In genomic region chr1:110963666-110964399, GRCh38 we compare ENCODE assay signal across 1 cellular context.
A peak's percentile ranks its signal among the peaks of the same experiment; 100 is the strongest.
TF ChIP-seq lines count a peak whose summit lies in the region.

Gene LRIF1, minus strand, starts transcription at chr1:110963922. Its CDS starts 234 bp downstream, at chr1:110963688.

TF ChIP-seq in HEK293, 187 proteins besides CTCF, POLR2A, EP300 and RAD21 (continued from another document and continues in another):
- TF ChIP-seq, protein P1, sequence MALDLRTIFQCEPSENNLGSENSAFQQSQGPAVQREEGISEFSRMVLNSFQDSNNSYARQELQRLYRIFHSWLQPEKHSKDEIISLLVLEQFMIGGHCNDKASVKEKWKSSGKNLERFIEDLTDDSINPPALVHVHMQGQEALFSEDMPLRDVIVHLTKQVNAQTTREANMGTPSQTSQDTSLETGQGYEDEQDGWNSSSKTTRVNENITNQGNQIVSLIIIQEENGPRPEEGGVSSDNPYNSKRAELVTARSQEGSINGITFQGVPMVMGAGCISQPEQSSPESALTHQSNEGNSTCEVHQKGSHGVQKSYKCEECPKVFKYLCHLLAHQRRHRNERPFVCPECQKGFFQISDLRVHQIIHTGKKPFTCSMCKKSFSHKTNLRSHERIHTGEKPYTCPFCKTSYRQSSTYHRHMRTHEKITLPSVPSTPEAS (tag by site-specific recombination; IDR thresholded peaks at IDR 0.05): no peak
- TF ChIP-seq PATZ1 (tag by site-specific recombination; IDR thresholded peaks at IDR 0.05) (peak; percentile 45; the same call in 1 of the 2 replicates), ZNF670 (tag by site-specific recombination; IDR thresholded peaks at IDR 0.05; ENCODE audit: low read depth) (no peak), ZNF169 (tag by site-specific recombination; IDR thresholded peaks at IDR 0.05) (no peak), ZNF248 (tag by site-specific recombination; IDR thresholded peaks at IDR 0.05) (no peak), ZNF335 (tag by site-specific recombination; conservative IDR thresholded peaks at IDR 0.05) (peak; percentile 21; the same call in 1 of the 2 replicates), ZNF157 (tag by site-specific recombination; IDR thresholded peaks at IDR 0.05) (no peak), ZNF114 (tag by site-specific recombination; IDR thresholded peaks at IDR 0.05) (no peak), ZNF76 (tag by site-specific recombination; IDR thresholded peaks at IDR 0.05; ENCODE audit: borderline replicate concordance, low read depth) (peak; percentile 62; the same call in 1 of the 2 replicates), SP7 (tag by site-specific recombination; IDR thresholded peaks at IDR 0.05) (peak; percentile 49), ZNF677 (tag by site-specific recombination; IDR thresholded peaks at IDR 0.05) (no peak), TRIM28 (IDR thresholded peaks at IDR 0.05; ENCODE audit: borderline replicate concordance, low read length) (peak; percentile 34; the same call in 1 of the 2 replicates), PRDM1 (tag by site-specific recombination; IDR thresholded peaks at IDR 0.05) (no peak), ZNF2 (tag by site-specific recombination; IDR thresholded peaks at IDR 0.05) (peak; percentile 73), ZNF473 (tag by site-specific recombination; IDR thresholded peaks at IDR 0.05) (no peak), ZNF645 (tag by site-specific recombination; IDR thresholded peaks at IDR 0.05) (no peak), ZNF768 (tag by site-specific recombination; IDR thresholded peaks at IDR 0.05) (no peak), ZNF341 (tag by site-specific recombination; IDR thresholded peaks at IDR 0.05; ENCODE audit: low read depth) (no peak), SP3 (tag by site-specific recombination; IDR thresholded peaks at IDR 0.05) (peak; percentile 97), OVOL3 (tag by site-specific recombination; IDR thresholded peaks at IDR 0.05) (no peak), ZNF623 (tag by site-specific recombination; IDR thresholded peaks at IDR 0.05) (no peak), ZFP3 (tag by site-specific recombination; IDR thresholded peaks at IDR 0.05; ENCODE audit: low read depth) (no peak), HOXA7 (CRISPR knock-in tag; IDR thresholded peaks at IDR 0.05; ENCODE audit: borderline replicate concordance) (no peak), ZFP41 (tag by site-specific recombination; IDR thresholded peaks at IDR 0.05; ENCODE audit: borderline replicate concordance) (no peak), ZNF701 (tag by site-specific recombination; IDR thresholded peaks at IDR 0.05) (no peak), ZNF776 (tag by site-specific recombination; IDR thresholded peaks at IDR 0.05; ENCODE audit: borderline replicate concordance) (no peak), PRDM2 (tag by site-specific recombination; IDR thresholded peaks at IDR 0.05; ENCODE audit: borderline replicate concordance) (no peak), WT1 (tag by site-specific recombination; IDR thresholded peaks at IDR 0.05) (no peak), ZNF37A (tag by site-specific recombination; IDR thresholded peaks at IDR 0.05) (no peak), ZNF423 (tag by site-specific recombination; IDR thresholded peaks at IDR 0.05) (no peak), ZNF18 (tag by site-specific recombination; IDR thresholded peaks at IDR 0.05) (no peak), ZNF433 (tag by site-specific recombination; IDR thresholded peaks at IDR 0.05; ENCODE audit: low read depth) (no peak), ZNF629 (tag by site-specific recombination; IDR thresholded peaks at IDR 0.05) (peak; percentile 99), ZSCAN16 (tag by site-specific recombination; IDR thresholded peaks at IDR 0.05) (no peak), ZNF354C (tag by site-specific recombination; IDR thresholded peaks at IDR 0.05; ENCODE audit: borderline replicate concordance, low read depth) (no peak), ZNF830 (tag by site-specific recombination; IDR thresholded peaks at IDR 0.05; ENCODE audit: low read depth) (no peak), IKZF3 (tag by site-specific recombination; IDR thresholded peaks at IDR 0.05) (no peak), HOXC10 (CRISPR knock-in tag; IDR thresholded peaks at IDR 0.05) (no peak), ZNF266 (tag by site-specific recombination; IDR thresholded peaks at IDR 0.05; ENCODE audit: low read depth) (no peak)
- TF ChIP-seq, protein P2, sequence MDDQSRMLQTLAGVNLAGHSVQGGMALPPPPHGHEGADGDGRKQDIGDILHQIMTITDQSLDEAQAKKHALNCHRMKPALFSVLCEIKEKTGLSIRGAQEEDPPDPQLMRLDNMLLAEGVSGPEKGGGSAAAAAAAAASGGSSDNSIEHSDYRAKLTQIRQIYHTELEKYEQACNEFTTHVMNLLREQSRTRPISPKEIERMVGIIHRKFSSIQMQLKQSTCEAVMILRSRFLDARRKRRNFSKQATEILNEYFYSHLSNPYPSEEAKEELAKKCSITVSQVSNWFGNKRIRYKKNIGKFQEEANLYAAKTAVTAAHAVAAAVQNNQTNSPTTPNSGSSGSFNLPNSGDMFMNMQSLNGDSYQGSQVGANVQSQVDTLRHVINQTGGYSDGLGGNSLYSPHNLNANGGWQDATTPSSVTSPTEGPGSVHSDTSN (CRISPR knock-in tag; IDR thresholded peaks at IDR 0.05): no peak
- TF ChIP-seq, protein P3, sequence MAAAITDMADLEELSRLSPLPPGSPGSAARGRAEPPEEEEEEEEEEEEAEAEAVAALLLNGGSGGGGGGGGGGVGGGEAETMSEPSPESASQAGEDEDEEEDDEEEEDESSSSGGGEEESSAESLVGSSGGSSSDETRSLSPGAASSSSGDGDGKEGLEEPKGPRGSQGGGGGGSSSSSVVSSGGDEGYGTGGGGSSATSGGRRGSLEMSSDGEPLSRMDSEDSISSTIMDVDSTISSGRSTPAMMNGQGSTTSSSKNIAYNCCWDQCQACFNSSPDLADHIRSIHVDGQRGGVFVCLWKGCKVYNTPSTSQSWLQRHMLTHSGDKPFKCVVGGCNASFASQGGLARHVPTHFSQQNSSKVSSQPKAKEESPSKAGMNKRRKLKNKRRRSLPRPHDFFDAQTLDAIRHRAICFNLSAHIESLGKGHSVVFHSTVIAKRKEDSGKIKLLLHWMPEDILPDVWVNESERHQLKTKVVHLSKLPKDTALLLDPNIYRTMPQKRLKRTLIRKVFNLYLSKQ (tag by site-specific recombination; IDR thresholded peaks at IDR 0.05; ENCODE audit: borderline replicate concordance): no peak
- TF ChIP-seq, protein P4, sequence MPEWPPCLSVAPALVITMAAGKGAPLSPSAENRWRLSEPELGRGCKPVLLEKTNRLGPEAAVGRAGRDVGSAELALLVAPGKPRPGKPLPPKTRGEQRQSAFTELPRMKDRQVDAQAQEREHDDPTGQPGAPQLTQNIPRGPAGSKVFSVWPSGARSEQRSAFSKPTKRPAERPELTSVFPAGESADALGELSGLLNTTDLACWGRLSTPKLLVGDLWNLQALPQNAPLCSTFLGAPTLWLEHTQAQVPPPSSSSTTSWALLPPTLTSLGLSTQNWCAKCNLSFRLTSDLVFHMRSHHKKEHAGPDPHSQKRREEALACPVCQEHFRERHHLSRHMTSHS (tag by site-specific recombination; IDR thresholded peaks at IDR 0.05): no peak
- TF ChIP-seq, protein P5, sequence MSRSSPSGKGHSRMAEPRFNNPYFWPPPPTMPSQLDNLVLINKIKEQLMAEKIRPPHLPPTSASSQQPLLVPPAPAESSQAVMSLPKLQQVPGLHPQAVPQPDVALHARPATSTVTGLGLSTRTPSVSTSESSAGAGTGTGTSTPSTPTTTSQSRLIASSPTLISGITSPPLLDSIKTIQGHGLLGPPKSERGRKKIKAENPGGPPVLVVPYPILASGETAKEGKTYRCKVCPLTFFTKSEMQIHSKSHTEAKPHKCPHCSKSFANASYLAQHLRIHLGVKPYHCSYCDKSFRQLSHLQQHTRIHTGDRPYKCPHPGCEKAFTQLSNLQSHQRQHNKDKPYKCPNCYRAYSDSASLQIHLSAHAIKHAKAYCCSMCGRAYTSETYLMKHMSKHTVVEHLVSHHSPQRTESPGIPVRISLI (tag by site-specific recombination; IDR thresholded peaks at IDR 0.05): 0 out of 2 replicates have a peak, but pooled peaks have one; percentile 65
- TF ChIP-seq, protein P6, sequence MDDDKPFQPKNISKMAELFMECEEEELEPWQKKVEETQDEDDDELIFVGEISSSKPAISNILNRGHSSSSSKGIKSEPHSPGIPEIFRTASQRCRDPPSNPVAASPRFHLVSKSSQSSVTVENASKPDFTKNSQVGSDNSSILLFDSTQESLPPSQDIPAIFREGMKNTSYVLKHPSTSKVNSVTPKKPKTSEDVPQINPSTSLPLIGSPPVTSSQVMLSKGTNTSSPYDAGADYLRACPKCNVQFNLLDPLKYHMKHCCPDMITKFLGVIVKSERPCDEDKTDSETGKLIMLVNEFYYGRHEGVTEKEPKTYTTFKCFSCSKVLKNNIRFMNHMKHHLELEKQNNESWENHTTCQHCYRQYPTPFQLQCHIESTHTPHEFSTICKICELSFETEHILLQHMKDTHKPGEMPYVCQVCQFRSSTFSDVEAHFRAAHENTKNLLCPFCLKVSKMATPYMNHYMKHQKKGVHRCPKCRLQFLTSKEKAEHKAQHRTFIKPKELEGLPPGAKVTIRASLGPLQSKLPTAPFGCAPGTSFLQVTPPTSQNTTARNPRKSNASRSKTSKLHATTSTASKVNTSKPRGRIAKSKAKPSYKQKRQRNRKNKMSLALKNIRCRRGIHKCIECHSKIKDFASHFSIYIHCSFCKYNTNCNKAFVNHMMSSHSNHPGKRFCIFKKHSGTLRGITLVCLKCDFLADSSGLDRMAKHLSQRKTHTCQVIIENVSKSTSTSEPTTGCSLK (tag by site-specific recombination; IDR thresholded peaks at IDR 0.05): no peak
